In genomic region chr6:109302176-109302575, GRCh38 we compare ENCODE assay signal across 26 cellular contexts.
"Had no signal": no experiment of that assay in that cellular context is flagged by ENCODE, and none has a peak within 500 bp of the region (broad histone marks: within the 10 kb centered on the region; RNA-seq: fewer than 3 reads in every experiment).

No MANE protein-coding gene starts in this region.

- H3K9me3 Mint-ChIP-seq: memory B cell; natural killer cell; stimulated activated naive CD8-positive, alpha-beta T cell treated with anti-CD3 and anti-CD28 coated beads, Interleukin-15, amount 100 ng/mL, for 72 hours had no signal

- H3K4me1 ChIP-seq: right lobe of liver had no signal

- H3K9me3 ChIP-seq: heart right ventricle, neutrophil, pancreas, right lobe of liver, tibial nerve, upper lobe of right lung, uterus had no signal

- H3K36me3 ChIP-seq: heart right ventricle, neutrophil, pancreas, right lobe of liver, tibial nerve, upper lobe of right lung, uterus had no signal

- H3K27ac ChIP-seq: neutrophil, pancreas, right lobe of liver, tibial nerve, upper lobe of right lung had no signal

- H3K4me3 Mint-ChIP-seq: memory B cell; natural killer cell; stimulated activated naive CD8-positive, alpha-beta T cell treated with anti-CD3 and anti-CD28 coated beads, Interleukin-15, amount 100 ng/mL, for 72 hours had no signal

- H3K4me2 ChIP-seq: smooth muscle cell had no signal

- H3K36me3 Mint-ChIP-seq: memory B cell, natural killer cell had no signal

- H3K27ac Mint-ChIP-seq: memory B cell; natural killer cell; stimulated activated naive CD8-positive, alpha-beta T cell treated with anti-CD3 and anti-CD28 coated beads, Interleukin-15, amount 100 ng/mL, for 72 hours had no signal

- FAIRE-seq: colon, islet of Langerhans, pancreas had no signal

- ATAC-seq: heart right ventricle; natural killer cell; pancreas; right lobe of liver; stimulated activated naive CD8-positive, alpha-beta T cell treated with anti-CD3 and anti-CD28 coated beads, Interleukin-15, amount 100 ng/mL, for 72 hours; upper lobe of right lung had no signal

- H3K4me3 ChIP-seq: dorsolateral prefrontal cortex, heart right ventricle, lung, pancreas, right lobe of liver, smooth muscle cell, tibial nerve, upper lobe of right lung, uterus had no signal

- H3K27me3 ChIP-seq: dorsolateral prefrontal cortex, heart right ventricle, neutrophil, pancreas, right lobe of liver, tibial nerve, upper lobe of right lung, uterus had no signal

- DNase-seq: dorsolateral prefrontal cortex; effector CD4-positive, alpha-beta T cell; foreskin fibroblast; glutamatergic neuron; heart right ventricle; hippocampal formation; kidney glomerular epithelial cell; natural killer cell; pancreas; retina; right lobe of liver; stimulated activated CD4-positive, alpha-beta T cell treated with anti-CD3 and anti-CD28 coated beads, Interleukin-12 subunit alpha, Interleukin-12 subunit beta, amount 100 ng/mL, for 4 hours; stimulated activated CD4-positive, alpha-beta T cell treated with anti-CD3 and anti-CD28 coated beads, Interleukin-1b, Interleukin-23, amount 100 ng/mL, for 48 hours; stimulated activated CD4-positive, alpha-beta T cell treated with anti-CD3 and anti-CD28 coated beads, Interleukin-4, amount 100 ng/mL, for 1 hour; stimulated activated CD8-positive, alpha-beta memory T cell treated with anti-CD3 and anti-CD28 coated beads, Interleukin-4, amount 100 ng/mL, for 48 hours; stimulated activated naive CD4-positive, alpha-beta T cell; stimulated activated naive CD8-positive, alpha-beta T cell treated with anti-CD3 and anti-CD28 coated beads, Interleukin-15, amount 100 ng/mL, for 72 hours; upper lobe of right lung; uterus had no signal
